In genomic region chr14:76812422-76813383, GRCh38 we compare ENCODE assay signal across 8 cellular contexts. TPM values are rescaled to one million over a fixed set of nuclear protein-coding genes. Genes with fewer than 3 reads are reported as not detected.
DNase-seq lines count a peak whose midpoint lies in the region; ATAC-seq and TF ChIP-seq lines count a peak whose summit lies in the region.

TSS of gene ANGEL1 (minus strand) at chr14:76812882. CDS start at chr14:76812827, 55 bp downstream.

- peaks cover 23% of the 10 kb centered on the region for H3K4me1 ChIP-seq in CD8-positive, alpha-beta memory T cell (ENCODE audit: insufficient read depth, low read length)
- peaks cover 25% of the 10 kb centered on the region for H3K4me1 ChIP-seq in lower lobe of right lung

- H3K27ac Mint-ChIP-seq in CD8-positive, alpha-beta memory T cell: peak within 1 kb of the TSS; percentile 91 to 98 (median 95)

- H3K9me3 ChIP-seq in CD8-positive, alpha-beta memory T cell (ENCODE audit: low read length): no peaks in the 10 kb centered on the region
- no peaks in the 10 kb centered on the region for H3K9me3 ChIP-seq in lower lobe of right lung

- peak within 1 kb of the TSS; percentile 88 to 97 (median 95) for H3K4me3 Mint-ChIP-seq in CD8-positive, alpha-beta memory T cell

- peak within 1 kb of the TSS; percentile 60 for H3K27ac ChIP-seq in CD8-positive, alpha-beta memory T cell (ENCODE audit: low read depth, low read length)
- H3K27ac ChIP-seq in lower lobe of right lung: peak within 1 kb of the TSS; percentile 93

- CTCF ChIA-PET in CD8-positive, alpha-beta memory T cell (lab: Charles Lee): interaction anchor here (1.0 to 2.1 kb wide), 4 partner anchors 11 to 102 kb away, joined by 4 to 11 read pairs (median 4); no protein-coding TSS in a partner anchor

- H3K27me3 Mint-ChIP-seq in CD8-positive, alpha-beta memory T cell: peaks cover 0 to 4% of the 10 kb centered on the region in 2 donors

- peak within 1 kb of the TSS; percentile 70 for H3K4me3 ChIP-seq in CD8-positive, alpha-beta memory T cell (ENCODE audit: low read length)
- peak within 1 kb of the TSS; percentile 81 for H3K4me3 ChIP-seq in lower lobe of right lung

- H3K36me3 ChIP-seq in CD8-positive, alpha-beta memory T cell (ENCODE audit: insufficient read depth, low read length): peaks cover 8% of the 10 kb centered on the region
- H3K36me3 ChIP-seq in lower lobe of right lung: peaks cover 13% of the 10 kb centered on the region

- ATAC-seq in GM21360 (IDR thresholded peaks at IDR 0.05; ENCODE audit: unreplicated experiment) (peak; percentile 75), lower lobe of right lung (peak; percentile 97 to 98)

- H3K9me3 Mint-ChIP-seq in CD8-positive, alpha-beta memory T cell: no peaks in the 10 kb centered on the region

- no peaks in the 10 kb centered on the region for H3K27me3 ChIP-seq in CD8-positive, alpha-beta memory T cell (ENCODE audit: insufficient read depth, low read length, poor library complexity, severe bottlenecking)
- H3K27me3 ChIP-seq in lower lobe of right lung (ENCODE audit: low read depth): no peaks in the 10 kb centered on the region

- POLR2A ChIA-PET in CD8-positive, alpha-beta memory T cell (lab: Charles Lee): no interaction called here

- peaks cover 0 to 27% (median 7%) of the 10 kb centered on the region in 3 donors for H3K36me3 Mint-ChIP-seq in CD8-positive, alpha-beta memory T cell

- TF ChIP-seq CTCF in lower lobe of right lung (IDR thresholded peaks at IDR 0.05): no peak

- peaks cover 26 to 37% (median 37%) of the 10 kb centered on the region in 3 donors for H3K4me1 Mint-ChIP-seq in CD8-positive, alpha-beta memory T cell

- intact Hi-C loops in lower lobe of right lung (cut with DNase I): no loop called here

- peak; percentile 95 to 98 (median 96) for DNase-seq in CD8-positive, alpha-beta memory T cell
- DNase-seq in HT-29 (ENCODE audit: low spot score) (peak; percentile 87), lower lobe of right lung (peak; percentile 98)
- DNase-seq in NK-92 treated with Interleukin-12 subunit alpha and Interleukin-12 subunit beta, amount 100 ng/mL, for 24 hours (lab: John Stamatoyannopoulos, UW): peak; percentile 95
- DNase-seq in activated CD8-positive, alpha-beta memory T cell treated with anti-CD3 and anti-CD28 coated beads for 24 hours: peak; percentile 99
- DNase-seq in effector CD4-positive, alpha-beta T cell: peak; percentile 95
- peak; percentile 94 to 96 (median 95) for DNase-seq in stimulated activated CD4-positive, alpha-beta T cell treated with anti-CD3 and anti-CD28 coated beads, TNF-alpha, amount 100 ng/mL, for 1 hour (ENCODE audit: low read depth in 3 of 3, low spot score in 1 of 3)

RNA-seq across cellular contexts. Expression of gene ANGEL1, which starts in this region (rescaled TPM):
- total RNA-seq in CD8-positive, alpha-beta memory T cell: 10 to 100 TPM; 16.0 to 17.1 TPM
- 19.7 TPM for polyA plus RNA-seq in CD8-positive, alpha-beta memory T cell
- 5.2 and 6.2 TPM in 2 replicates for total RNA-seq in HT-29 (2014; rRNA removed; shearing (Covaris generic))
- 28.9 TPM for total RNA-seq in lower lobe of right lung

Comparison
In these comparisons a context has a peak if more than half of its experiments do, and no peak if none do; other contexts are left out.
1. Peak in every context shown above with its lines: DNase-seq, ATAC-seq, H3K4me3 ChIP-seq and H3K27ac ChIP-seq.